In the genomic region with DNA sequence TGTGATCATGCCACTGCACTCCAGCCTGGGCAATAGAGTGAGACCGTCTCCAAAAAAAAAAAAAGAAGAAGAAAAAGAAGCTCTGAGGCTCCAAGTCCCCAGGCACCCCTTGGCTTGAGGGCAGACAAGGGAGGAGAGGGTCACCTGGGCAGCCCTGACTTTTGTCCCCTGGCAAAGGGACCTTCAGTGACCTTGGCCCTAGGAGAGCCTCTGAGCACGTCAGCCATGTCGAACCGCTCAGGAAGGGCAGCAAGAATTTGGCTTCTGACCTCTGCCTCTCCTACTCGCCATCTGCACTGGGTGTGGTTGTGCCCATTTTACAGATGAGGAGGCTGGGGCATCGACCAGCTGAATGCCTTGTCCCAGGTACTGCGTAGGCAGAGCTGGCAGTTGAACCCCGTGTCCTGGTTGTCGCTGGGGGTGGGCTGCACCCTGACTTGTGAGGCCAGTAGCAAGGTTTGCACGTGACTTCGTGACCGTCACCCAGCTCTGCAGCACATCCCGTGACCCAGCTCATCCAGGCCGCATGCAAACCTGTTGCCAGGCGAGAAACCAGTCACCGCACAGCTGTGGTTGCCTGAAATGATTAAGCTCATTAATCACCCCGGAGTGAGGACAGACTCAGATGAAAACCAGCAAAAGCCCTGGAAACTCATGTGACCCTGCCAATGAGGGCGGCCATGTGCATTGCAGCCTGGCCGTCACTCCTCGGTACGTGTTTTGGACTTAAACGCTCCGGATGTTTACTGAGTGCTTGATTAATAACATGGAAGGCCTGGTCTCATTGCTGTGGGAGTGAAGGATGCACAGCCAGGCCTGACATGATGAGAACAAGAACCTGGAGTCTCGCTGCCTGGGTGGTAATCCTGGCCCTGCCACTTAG, we compare ENCODE assay signal across 10 cellular contexts. TPM values are rescaled to one million over a fixed set of nuclear protein-coding genes. Genes with fewer than 3 reads are reported as not detected.
DNase-seq lines count a peak whose midpoint lies in the region; ATAC-seq and TF ChIP-seq lines count a peak whose summit lies in the region.
"Had no signal": no experiment of that assay in that cellular context is flagged by ENCODE, and none has a peak within 500 bp of the region (broad histone marks: within the 10 kb centered on the region; RNA-seq: fewer than 3 reads in every experiment).

No MANE protein-coding gene starts in this region.

- DNase-seq in Right ventricle myocardium inferior (ENCODE audit: missing footprints) = peak; percentile 62
- no peak for DNase-seq in right atrium auricular region (ENCODE audit: low spot score)
- peak; percentile 38 for DNase-seq in RKO (ENCODE audit: low spot score)
- peak; percentile 53 for DNase-seq in left kidney (ENCODE audit: low read depth, low spot score)
- peak; percentile 22 for DNase-seq in stromal cell of bone marrow (ENCODE audit: low read depth)
- DNase-seq in spleen = no peak
- no peak for DNase-seq in H4 (ENCODE audit: low spot score)
- DNase-seq: COR-L47, NCI-H526 treated with DMSO at 0.1 percent for 48 hours had no signal

- H3K4me3 ChIP-seq in right atrium auricular region (no peak overlapping the region), spleen (no peak overlapping the region)

- no peak for TF ChIP-seq CTCF in right atrium auricular region (IDR thresholded peaks at IDR 0.05)
- TF ChIP-seq CTCF in spleen (IDR thresholded peaks at IDR 0.05 in 8 of 11, conservative IDR thresholded peaks at IDR 0.05 in 3 of 11) = no peak

- H3K9me3 ChIP-seq in right atrium auricular region = no peaks in the 10 kb centered on the region
- no peaks in the 10 kb centered on the region for H3K9me3 ChIP-seq in spleen

- ATAC-seq in Right ventricle myocardium inferior (peak; percentile 76), HG02973 (IDR thresholded peaks at IDR 0.05; ENCODE audit: unreplicated experiment) (no peak)

- H3K36me3 ChIP-seq in right atrium auricular region (peaks cover 73% of the 10 kb centered on the region), spleen (peaks cover 0 to 62% (median 2%) of the 10 kb centered on the region in 6 donors)

- intact Hi-C loops in Right ventricle myocardium inferior (cut with DNase I) = no loop called here
- intact Hi-C loops in spleen (cut with DNase I; ENCODE audit: low total_unique reads) = no loop called here

- H3K27ac ChIP-seq in right atrium auricular region (no peak overlapping the region), spleen (no peak overlapping the region)

- H3K27me3 ChIP-seq in right atrium auricular region = no peaks in the 10 kb centered on the region
- no peaks in the 10 kb centered on the region for H3K27me3 ChIP-seq in spleen (replicated peaks in 1 of 7)

- TF ChIP-seq POLR2A in spleen (IDR thresholded peaks at IDR 0.05) = no peak

- 74 to 88% (median 85%) methylated on average over 21 to 24 of the region's 24 CpGs for WGBS in spleen, 5 donors

- H3K4me1 ChIP-seq in right atrium auricular region (no peaks in the 10 kb centered on the region), spleen (peaks cover 0 to 10% (median 3%) of the 10 kb centered on the region in 6 donors)

RNA-seq across cellular contexts. Expression of gene PPP6R3, which starts 47.7 kb away (rescaled TPM):
- total RNA-seq in Right ventricle myocardium inferior = 83.5 TPM
- 10 to 100 TPM; 81.1 to 95.2 TPM for total RNA-seq in right atrium auricular region
- total RNA-seq in spleen = 100 to 1,000 TPM; 112 to 178 (median 149) TPM
- polyA plus RNA-seq in spleen = 10 to 100 TPM; 23.9 to 33.7 (median 28.1) TPM
- total RNA-seq in H4 (2014; rRNA removed; shearing (Covaris generic)) = 60.7 and 82.5 TPM in 2 replicates

Comparison
In these comparisons a context has a peak if more than half of its experiments do, and no peak if none do; other contexts are left out.
1. DNase-seq: peak in Right ventricle myocardium inferior (single experiment), RKO (single experiment), left kidney (single experiment) and stromal cell of bone marrow (single experiment); none in right atrium auricular region (single experiment), spleen (single experiment) and H4 (single experiment).